In genomic region chr7:39312254-39312989, GRCh38 we compare ENCODE assay signal across 24 cellular contexts.
"Had no signal": no experiment of that assay in that cellular context is flagged by ENCODE, and none has a peak within 500 bp of the region (broad histone marks: within the 10 kb centered on the region; RNA-seq: fewer than 3 reads in every experiment).

No MANE protein-coding gene starts in this region.

- H3K79me2 ChIP-seq: hepatocyte had no signal

- H3K4me3 ChIP-seq: coronary artery, dorsolateral prefrontal cortex, esophagus muscularis mucosa, gastroesophageal sphincter, heart left ventricle, hepatocyte, lower lobe of right lung, mucosa of descending colon had no signal

- H3K36me3 Mint-ChIP-seq: immature natural killer cell, mesothelial cell of epicardium had no signal

- H2AFZ ChIP-seq: hepatocyte had no signal

- H3K4me3 Mint-ChIP-seq: immature natural killer cell, mesothelial cell of epicardium had no signal

- ATAC-seq: foreskin keratinocyte, gastroesophageal sphincter, heart left ventricle, left colon, left ventricle myocardium superior, mucosa of descending colon had no signal

- H3K27ac Mint-ChIP-seq: immature natural killer cell, mesothelial cell of epicardium had no signal

- H3K4me1 ChIP-seq: esophagus muscularis mucosa, foreskin keratinocyte, gastroesophageal sphincter, heart left ventricle, lower lobe of right lung had no signal

- H3K9me3 ChIP-seq: esophagus muscularis mucosa, gastroesophageal sphincter, heart left ventricle, lower lobe of right lung, mucosa of descending colon had no signal

- H3K4me1 Mint-ChIP-seq: immature natural killer cell had no signal

- H3K36me3 ChIP-seq: esophagus muscularis mucosa, gastroesophageal sphincter, heart left ventricle, lower lobe of right lung had no signal

- H3K9me3 Mint-ChIP-seq: immature natural killer cell, mesothelial cell of epicardium had no signal

- DNase-seq: dermis blood vessel endothelial cell; dorsolateral prefrontal cortex; effector CD4-positive, alpha-beta T cell; effector memory CD4-positive, alpha-beta T cell; foreskin keratinocyte; heart left ventricle; hypothalamus; immature natural killer cell; islet precursor cell; kidney; kidney glomerular epithelial cell; left colon; left ventricle myocardium superior; lower lobe of right lung; mesenchymal stem cell; mucosa of descending colon had no signal

- H3K4me2 ChIP-seq: hepatocyte had no signal

- FAIRE-seq: colon, endothelial cell of umbilical vein, frontal cortex, kidney had no signal

- H3K27ac ChIP-seq: coronary artery, dorsolateral prefrontal cortex, esophagus muscularis mucosa, foreskin keratinocyte, gastroesophageal sphincter, heart left ventricle, hepatocyte, lower lobe of right lung had no signal

- H3K27me3 ChIP-seq: foreskin keratinocyte, hepatocyte had no signal
